Comparison of ENCODE assay signal across 1 cellular context in genomic region chr6:36235309-36235708, GRCh38.
TF ChIP-seq lines count a peak whose summit lies in the region.

No MANE protein-coding gene starts in this region.

TF ChIP-seq in H1, 55 proteins besides CTCF, POLR2A, EP300 and RAD21:
- TF ChIP-seq CHD7 (IDR thresholded peaks at IDR 0.05; ENCODE audit: insufficient replicate concordance, low read length) (no peak), KDM4A (IDR thresholded peaks at IDR 0.05; ENCODE audit: low read depth, low read length, severe bottlenecking) (no peak), MAX (IDR thresholded peaks at IDR 0.05) (no peak), BCL11A (IDR thresholded peaks at IDR 0.05; ENCODE audit: low read depth in 2 of 2, low read length in 2 of 2) (no peak), NANOG (IDR thresholded peaks at IDR 0.05; ENCODE audit: insufficient read depth, low read depth, low read length, poor library complexity, severe bottlenecking) (no peak), ATF2 (IDR thresholded peaks at IDR 0.05; ENCODE audit: low read length) (no peak), TAF7 (optimal IDR thresholded peaks at IDR 0.05; ENCODE audit: borderline replicate concordance, low read depth, low read length) (no peak), KDM5A (IDR thresholded peaks at IDR 0.05; ENCODE audit: low read length) (no peak), RNF2 (IDR thresholded peaks at IDR 0.05; ENCODE audit: borderline replicate concordance, low read depth, low read length, missing control alignments, poor library complexity, severe bottlenecking) (no peak), FOSL1 (IDR thresholded peaks at IDR 0.05; ENCODE audit: insufficient read depth, low read depth, low read length) (no peak), JUND (IDR thresholded peaks at IDR 0.05; ENCODE audit: low read length) (no peak), CBX8 (IDR thresholded peaks at IDR 0.05; ENCODE audit: borderline replicate concordance, low read depth, low read length) (no peak)
TF ChIP-seq in H1: peak in this region for 0.
